19 cellular contexts compared by ENCODE assay signal in genomic region chr4:128721896-128722295, GRCh38.
"Had no signal": no experiment of that assay in that cellular context is flagged by ENCODE, and none has a peak within 500 bp of the region (broad histone marks: within the 10 kb centered on the region; RNA-seq: fewer than 3 reads in every experiment).

No MANE protein-coding gene starts in this region.

- H3K4me1 Mint-ChIP-seq: activated B cell treated with CpG ODN at 0.5 μM for 24 hours; naive thymus-derived CD8-positive, alpha-beta T cell; stimulated activated naive B cell treated with anti-CD40 and anti-IgM and Interleukin-4, amounts not matched to agents 10 μg/mL and 1 μg/mL and 100 μg/mL, for 72 hours had no signal

- H3K27ac Mint-ChIP-seq: activated B cell treated with CpG ODN at 0.5 μM for 24 hours; activated CD4-positive, alpha-beta memory T cell treated with anti-CD3 and anti-CD28 coated beads for 36 hours; activated naive CD8-positive, alpha-beta T cell; naive thymus-derived CD8-positive, alpha-beta T cell; stimulated activated naive B cell treated with anti-CD40 and anti-IgM and Interleukin-4, amounts not matched to agents 10 μg/mL and 1 μg/mL and 100 μg/mL, for 72 hours had no signal

- H3K27ac ChIP-seq: esophagus muscularis mucosa, left lung, tibial artery had no signal

- DNase-seq: activated B cell treated with CpG ODN at 0.5 μM for 24 hours; activated CD4-positive, alpha-beta memory T cell treated with anti-CD3 and anti-CD28 coated beads for 36 hours; activated CD4-positive, alpha-beta T cell treated with anti-CD3 and anti-CD28 coated beads for 4 hours; cerebellar nuclear complex; cortex of kidney; effector CD4-positive, alpha-beta T cell; hippocampal formation; kidney; left lung; mammary epithelial cell; mucosa of descending colon; naive thymus-derived CD8-positive, alpha-beta T cell; nucleus accumbens; stimulated activated naive B cell treated with anti-CD40 and anti-IgM and Interleukin-4, amounts not matched to agents 10 μg/mL and 1 μg/mL and 100 μg/mL, for 72 hours; substantia nigra; SW 1271; tibial artery had no signal

- H3K4me1 ChIP-seq: left lung had no signal

- H3K36me3 Mint-ChIP-seq: activated CD4-positive, alpha-beta memory T cell treated with anti-CD3 and anti-CD28 coated beads for 36 hours; activated naive CD8-positive, alpha-beta T cell; naive thymus-derived CD8-positive, alpha-beta T cell; stimulated activated naive B cell treated with anti-CD40 and anti-IgM and Interleukin-4, amounts not matched to agents 10 μg/mL and 1 μg/mL and 100 μg/mL, for 72 hours had no signal

- H3K9me3 ChIP-seq: esophagus muscularis mucosa, left lung, mucosa of descending colon, tibial artery had no signal

- H3K4me3 ChIP-seq: esophagus muscularis mucosa, left lung, mucosa of descending colon, tibial artery had no signal

- H3K9me3 Mint-ChIP-seq: activated B cell treated with CpG ODN at 0.5 μM for 24 hours; activated CD4-positive, alpha-beta memory T cell treated with anti-CD3 and anti-CD28 coated beads for 36 hours; naive thymus-derived CD8-positive, alpha-beta T cell; stimulated activated naive B cell treated with anti-CD40 and anti-IgM and Interleukin-4, amounts not matched to agents 10 μg/mL and 1 μg/mL and 100 μg/mL, for 72 hours had no signal

- H3K27me3 ChIP-seq: esophagus muscularis mucosa, left lung, tibial artery had no signal

- H3K36me3 ChIP-seq: esophagus muscularis mucosa, left lung, tibial artery had no signal

- H3K4me3 Mint-ChIP-seq: activated B cell treated with CpG ODN at 0.5 μM for 24 hours; activated CD4-positive, alpha-beta memory T cell treated with anti-CD3 and anti-CD28 coated beads for 36 hours; activated naive CD8-positive, alpha-beta T cell; naive thymus-derived CD8-positive, alpha-beta T cell; stimulated activated naive B cell treated with anti-CD40 and anti-IgM and Interleukin-4, amounts not matched to agents 10 μg/mL and 1 μg/mL and 100 μg/mL, for 72 hours had no signal
